20 cellular contexts compared by ENCODE assay signal in genomic region chr2:1374281-1374680, GRCh38. TPM values are rescaled to one million over a fixed set of nuclear protein-coding genes. Genes with fewer than 3 reads are reported as not detected.
DNase-seq lines count a peak whose midpoint lies in the region; ATAC-seq and TF ChIP-seq lines count a peak whose summit lies in the region.
"Had no signal": no experiment of that assay in that cellular context is flagged by ENCODE, and none has a peak within 500 bp of the region (broad histone marks: within the 10 kb centered on the region; RNA-seq: fewer than 3 reads in every experiment).

No MANE protein-coding gene starts in this region.

- H3K27me3 Mint-ChIP-seq in activated CD4-positive, alpha-beta memory T cell treated with anti-CD3 and anti-CD28 coated beads for 36 hours, result no peaks in the 10 kb centered on the region
- H3K27me3 Mint-ChIP-seq: CD4-positive, alpha-beta memory T cell had no signal

- no peak overlapping the region for H3K27ac Mint-ChIP-seq in activated CD4-positive, alpha-beta memory T cell treated with anti-CD3 and anti-CD28 coated beads for 36 hours
- H3K27ac Mint-ChIP-seq: CD14-positive monocyte had no signal

- no TSS peak for BruUV-seq in mammary epithelial cell (replicated peaks; lab: Mats Ljungman, UMichigan)

- H3K27ac ChIP-seq in breast epithelium (peak overlapping the region in 1 of 2 donors; percentile 43), mammary epithelial cell (ENCODE audit: insufficient read depth, low read depth, low read length) (no peak overlapping the region), psoas muscle (peak overlapping the region; percentile 36)
- H3K27ac ChIP-seq: 22Rv1, A549 had no signal

- H3K36me3 ChIP-seq in breast epithelium, result no peaks in the 10 kb centered on the region
- H3K36me3 ChIP-seq in mammary epithelial cell (ENCODE audit: insufficient read depth, low read length), result no peaks in the 10 kb centered on the region
- H3K36me3 ChIP-seq in psoas muscle (ENCODE audit: insufficient read depth in 1 of 2, low read depth in 1 of 2), result no peaks in the 10 kb centered on the region

- H4K20me1 ChIP-seq in mammary epithelial cell (ENCODE audit: insufficient read depth, low read length), result no peaks in the 10 kb centered on the region

- no peak for TF ChIP-seq CTCF in breast epithelium (IDR thresholded peaks at IDR 0.05)
- no peak for TF ChIP-seq CTCF in mammary epithelial cell (conservative IDR thresholded peaks at IDR 0.05 in 1 of 2, IDR thresholded peaks at IDR 0.05 in 1 of 2; ENCODE audit: extremely low read depth in 1 of 2, insufficient read depth in 1 of 2, low read depth in 1 of 2, low read length in 2 of 2)
- TF ChIP-seq CTCF in psoas muscle (IDR thresholded peaks at IDR 0.05), result no peak

- H3K9me3 ChIP-seq in breast epithelium (no peaks in the 10 kb centered on the region), mammary epithelial cell (replicated peaks; ENCODE audit: insufficient read depth, low read length) (peaks cover 19% of the 10 kb centered on the region), psoas muscle (no peaks in the 10 kb centered on the region)
- H3K9me3 ChIP-seq: A549 had no signal

- no peak for DNase-seq in breast epithelium (ENCODE audit: low spot score in 2 of 2)
- no peak for DNase-seq in mammary epithelial cell
- no peak for DNase-seq in left ventricle myocardium superior
- DNase-seq in Right ventricle myocardium inferior (ENCODE audit: missing footprints), result no peak
- no peak for DNase-seq in psoas muscle
- no peak for DNase-seq in amniotic stem cell (lab: John Stamatoyannopoulos, UW)
- DNase-seq in activated CD4-positive, alpha-beta memory T cell treated with anti-CD3 and anti-CD28 coated beads for 36 hours, result no peak
- DNase-seq in NCI-H2107 treated with DMSO at 0.1 percent for 48 hours (lab: John Stamatoyannopoulos, UW; ENCODE audit: unreplicated experiment), result no peak
- DNase-seq: AML-193; Calu3; CD4-positive, alpha-beta memory T cell; DMS79 treated with DMSO at 0.1 percent for 48 hours; GF-D8; GOT3; H7 had no signal

- dilution Hi-C loops in mammary epithelial cell (cut with HindIII; ENCODE audit: low sequenced_read_pairs), result no loop called here

- no peaks in the 10 kb centered on the region for H3K9me3 Mint-ChIP-seq in activated CD4-positive, alpha-beta memory T cell treated with anti-CD3 and anti-CD28 coated beads for 36 hours

- ATAC-seq in left ventricle myocardium superior, result peak; percentile 15
- ATAC-seq in Right ventricle myocardium inferior, result no peak
- no peak for ATAC-seq in psoas muscle
- ATAC-seq: A549, HepG2 had no signal

- no peak overlapping the region for H3K4me3 Mint-ChIP-seq in activated CD4-positive, alpha-beta memory T cell treated with anti-CD3 and anti-CD28 coated beads for 36 hours
- H3K4me3 Mint-ChIP-seq: CD14-positive monocyte; CD4-positive, alpha-beta memory T cell had no signal

- in situ Hi-C loops in mammary epithelial cell (cut with MboI; ENCODE audit: low sequenced_read_pairs in 2 of 2), result no loop called here

- H2AFZ ChIP-seq in mammary epithelial cell (ENCODE audit: low read depth, low read length), result no peak overlapping the region

- no peaks in the 10 kb centered on the region for H3K79me2 ChIP-seq in mammary epithelial cell (ENCODE audit: insufficient read depth, low read length)

- intact Hi-C loops in breast epithelium (cut with DNase I; ENCODE audit: low total_unique reads), result loop anchor here (10.0 kb wide), 1 partner anchor 1361 kb away; no protein-coding TSS in a partner anchor
- intact Hi-C loops in mammary epithelial cell (cut with micrococcal nuclease), result no loop called here
- intact Hi-C loops in left ventricle myocardium superior (cut with micrococcal nuclease), result no loop called here
- intact Hi-C loops in Right ventricle myocardium inferior (cut with DNase I), result loop anchor here (10.0 kb wide), 2 partner anchors 129 to 141 kb away; no protein-coding TSS in a partner anchor
- intact Hi-C loops in psoas muscle (cut with DNase I), result loop anchor here in 1 of 2 donors (10.0 kb wide), 1 partner anchor 129 kb away; no protein-coding TSS in a partner anchor
- intact Hi-C loops in activated CD4-positive, alpha-beta memory T cell treated with anti-CD3 and anti-CD28 coated beads for 36 hours (cut with micrococcal nuclease), result no loop called here

- no peaks in the 10 kb centered on the region for H3K4me1 ChIP-seq in breast epithelium
- no peaks in the 10 kb centered on the region for H3K4me1 ChIP-seq in mammary epithelial cell (ENCODE audit: insufficient read depth, low read length)
- H3K4me1 ChIP-seq in psoas muscle, result no peaks in the 10 kb centered on the region
- H3K4me1 ChIP-seq: A549 had no signal

- no peak overlapping the region for H3K4me2 ChIP-seq in mammary epithelial cell (ENCODE audit: insufficient read depth, low read depth, low read length)
- H3K4me2 ChIP-seq: A549 had no signal

- CTCF ChIA-PET in mammary epithelial cell (lab: Charles Lee; ENCODE audit: low non-redundant PET), result no interaction called here
- CTCF ChIA-PET in activated CD4-positive, alpha-beta memory T cell treated with anti-CD3 and anti-CD28 coated beads for 36 hours (lab: Charles Lee), result no interaction called here

- 73% methylated on average over 11 of the region's 11 CpGs for WGBS in mammary epithelial cell (ENCODE audit: low coverage, missing lambda C conversion rate)
- 50 to 68% (median 56%) methylated on average over 11 of the region's 11 CpGs for WGBS in psoas muscle, 3 donors

- no peak overlapping the region for H3K9ac ChIP-seq in mammary epithelial cell (ENCODE audit: insufficient read depth, low read length)

- TF ChIP-seq POLR2A in breast epithelium (IDR thresholded peaks at IDR 0.05), result no peak

- H3K27me3 ChIP-seq in breast epithelium (no peaks in the 10 kb centered on the region), mammary epithelial cell (ENCODE audit: insufficient read depth, low read length) (no peaks in the 10 kb centered on the region), psoas muscle (ENCODE audit: insufficient read depth in 3 of 3, low read length in 2 of 3) (peaks cover 0 to 3% (median 0%) of the 10 kb centered on the region in 3 donors)

- no peaks in the 10 kb centered on the region for H3K4me1 Mint-ChIP-seq in activated CD4-positive, alpha-beta memory T cell treated with anti-CD3 and anti-CD28 coated beads for 36 hours (ENCODE audit: low read depth)
- H3K4me1 Mint-ChIP-seq: CD14-positive monocyte had no signal

- H3K36me3 Mint-ChIP-seq in activated CD4-positive, alpha-beta memory T cell treated with anti-CD3 and anti-CD28 coated beads for 36 hours, result no peaks in the 10 kb centered on the region
- H3K36me3 Mint-ChIP-seq: CD14-positive monocyte; CD4-positive, alpha-beta memory T cell had no signal

- POLR2A ChIA-PET in activated CD4-positive, alpha-beta memory T cell treated with anti-CD3 and anti-CD28 coated beads for 36 hours (lab: Charles Lee), result no interaction called here

- peak overlapping the region; percentile 1 to 38 (median 19) for H3K4me3 ChIP-seq in breast epithelium
- H3K4me3 ChIP-seq in mammary epithelial cell (replicated peaks in 1 of 3; ENCODE audit: insufficient read depth in 1 of 3, low read depth in 2 of 3, low read length in 3 of 3), result no peak overlapping the region
- peak overlapping the region; percentile 52 for H3K4me3 ChIP-seq in psoas muscle
- H3K4me3 ChIP-seq: A549 had no signal

RNA-seq across cellular contexts. Expression of gene TPO, which starts 39.0 kb away (rescaled TPM):
- 10 to 100 TPM in 2 of 3 donors, 1 to 10 TPM in 1; 5.1 to 21.0 (median 15.1) TPM for total RNA-seq in breast epithelium
- total RNA-seq in mammary epithelial cell, result not detected
- polyA plus RNA-seq in mammary epithelial cell, result not detected
- not detected for polyA minus RNA-seq in mammary epithelial cell
- 10.0 TPM for total RNA-seq in left ventricle myocardium superior
- total RNA-seq in Right ventricle myocardium inferior, result 5.2 TPM
- total RNA-seq in psoas muscle, result 1 to 10 TPM; 2.4 to 4.5 (median 3.2) TPM
- 1 to 10 TPM; 2.1 to 3.8 (median 3.8) TPM for polyA plus RNA-seq in psoas muscle
- not detected for total RNA-seq in activated CD4-positive, alpha-beta memory T cell treated with anti-CD3 and anti-CD28 coated beads for 36 hours
- total RNA-seq: Calu3; CD4-positive, alpha-beta memory T cell; H7; HepG2 had no signal
- polyA plus RNA-seq: BJ, CD14-positive monocyte, HepG2 had no signal

Comparison
In these comparisons a context has a peak if more than half of its experiments do, and no peak if none do; other contexts are left out.
1. H3K4me3 ChIP-seq: peak in breast epithelium (3 of 3) and psoas muscle (single experiment); none in mammary epithelial cell (0 of 3).
2. intact Hi-C loops: an anchor here in breast epithelium (10.0 kb wide) and Right ventricle myocardium inferior (10.0 kb wide); none called in mammary epithelial cell, left ventricle myocardium superior and activated CD4-positive, alpha-beta memory T cell treated with anti-CD3 and anti-CD28 coated beads for 36 hours.